Comparison of ENCODE assay signal across 20 cellular contexts in genomic region chr19:34191355-34191962, GRCh38. TPM values are rescaled to one million over a fixed set of nuclear protein-coding genes. Genes with fewer than 3 reads are reported as not detected.
DNase-seq lines count a peak whose midpoint lies in the region; ATAC-seq and TF ChIP-seq lines count a peak whose summit lies in the region.
"Had no signal": no experiment of that assay in that cellular context is flagged by ENCODE, and none has a peak within 500 bp of the region (broad histone marks: within the 10 kb centered on the region; RNA-seq: fewer than 3 reads in every experiment).

No MANE protein-coding gene starts in this region.

- no peak for TF ChIP-seq RAD21 in IMR-90 (IDR thresholded peaks at IDR 0.05; ENCODE audit: low read length)

- H3K36me3 Mint-ChIP-seq in activated T-cell treated with anti-CD3 and anti-CD28 coated beads, Interleukin-2, amount 50 U/mL, for 72 hours (ENCODE audit: insufficient read depth in 2 of 2), result peaks cover 2 to 10% of the 10 kb centered on the region in 2 donors
- H3K36me3 Mint-ChIP-seq in effector memory CD8-positive, alpha-beta T cell (ENCODE audit: insufficient read depth), result peaks cover 49% of the 10 kb centered on the region

- H3K27ac ChIP-seq in IMR-90 (ENCODE audit: insufficient read depth, low read length) (no peak overlapping the region), smooth muscle cell (ENCODE audit: low read depth) (peak overlapping the region; percentile 16)
- H3K27ac ChIP-seq: epithelial cell of prostate, foreskin keratinocyte, parathyroid adenoma, upper lobe of right lung had no signal

- TF ChIP-seq CTCF in IMR-90 (conservative IDR thresholded peaks at IDR 0.05; ENCODE audit: low read depth, low read length), result no peak
- TF ChIP-seq CTCF in smooth muscle cell (IDR thresholded peaks at IDR 0.05; ENCODE audit: borderline replicate concordance, insufficient read depth, poor library complexity, severe bottlenecking), result no peak

- H3K36me3 ChIP-seq in IMR-90 (ENCODE audit: control insufficient read depth, insufficient read depth, low read length), result peaks cover 22% of the 10 kb centered on the region
- H3K36me3 ChIP-seq in smooth muscle cell (ENCODE audit: low read depth), result peaks cover 15% of the 10 kb centered on the region

- H3K27me3 ChIP-seq in IMR-90 (ENCODE audit: control insufficient read depth, insufficient read depth, low read length) (no peaks in the 10 kb centered on the region), smooth muscle cell (ENCODE audit: low read depth) (no peaks in the 10 kb centered on the region)
- H3K27me3 ChIP-seq: foreskin keratinocyte, upper lobe of right lung had no signal

- intact Hi-C loops in IMR-90 (cut with micrococcal nuclease), result no loop called here

- no peak overlapping the region for H3K4me3 ChIP-seq in IMR-90 (ENCODE audit: insufficient read depth, low read depth, low read length)
- no peak overlapping the region for H3K4me3 ChIP-seq in smooth muscle cell
- H3K4me3 ChIP-seq: upper lobe of right lung had no signal

- no peak overlapping the region for H2AK5ac ChIP-seq in IMR-90 (ENCODE audit: low read depth, low read length)

- POLR2A ChIA-PET in IMR-90 (lab: Charles Lee; ENCODE audit: unreplicated experiment), result no interaction called here

- no peak overlapping the region for H2AK9ac ChIP-seq in IMR-90 (replicated peaks; ENCODE audit: low read depth, low read length, poor library complexity)

- H3K4me3 Mint-ChIP-seq in activated T-cell treated with anti-CD3 and anti-CD28 coated beads, Interleukin-2, amount 50 U/mL, for 72 hours, result peak overlapping the region in 1 of 2 donors; percentile 58
- peak overlapping the region in 1 of 2 donors; percentile 49 for H3K4me3 Mint-ChIP-seq in effector memory CD8-positive, alpha-beta T cell
- H3K4me3 Mint-ChIP-seq: activated naive CD8-positive, alpha-beta T cell treated with anti-CD3 and anti-CD28 coated beads, Interleukin-2, amount 10 ng/mL, durations not matched to agents 7 days and 5 days; dendritic cell treated with granulocyte-macrophage colony-stimulating factor and Interleukin-4, amounts not matched to agents 40 ng/mL and 50 ng/mL, for 4 days had no signal

- dilution Hi-C loops in IMR-90 (cut with HindIII; ENCODE audit: low sequenced_read_pairs, unreplicated experiment), result no loop called here

- no peaks in the 10 kb centered on the region for H3K9me3 Mint-ChIP-seq in activated T-cell treated with anti-CD3 and anti-CD28 coated beads, Interleukin-2, amount 50 U/mL, for 72 hours
- no peaks in the 10 kb centered on the region for H3K9me3 Mint-ChIP-seq in effector memory CD8-positive, alpha-beta T cell
- H3K9me3 Mint-ChIP-seq: activated naive CD8-positive, alpha-beta T cell treated with anti-CD3 and anti-CD28 coated beads, Interleukin-2, amount 10 ng/mL, durations not matched to agents 7 days and 5 days; dendritic cell treated with granulocyte-macrophage colony-stimulating factor and Interleukin-4, amounts not matched to agents 40 ng/mL and 50 ng/mL, for 4 days had no signal

- CTCF ChIA-PET in IMR-90 (lab: Yijun Ruan, JAX), result no interaction called here

- H3K79me1 ChIP-seq in IMR-90 (ENCODE audit: low read depth in 1 of 2, low read length in 2 of 2), result peaks cover 12 to 70% of the 10 kb centered on the region in 2 experiments

- H4K20me1 ChIP-seq in IMR-90 (ENCODE audit: insufficient read depth, low read length) (peaks cover 84% of the 10 kb centered on the region), smooth muscle cell (ENCODE audit: low read depth) (peaks cover 100% of the 10 kb centered on the region)

- H4K8ac ChIP-seq in IMR-90 (ENCODE audit: low read depth in 2 of 2, low read length in 2 of 2), result no peak overlapping the region

- no peak for DNase-seq in activated T-cell treated with anti-CD3 and anti-CD28 coated beads, Interleukin-2, amount 50 U/mL, for 72 hours
- DNase-seq in activated T-cell treated with anti-CD3 and anti-CD28 coated beads for 4 hours, result no peak
- no peak for DNase-seq in IMR-90
- DNase-seq in effector memory CD8-positive, alpha-beta T cell, result no peak
- DNase-seq in smooth muscle cell (lab: John Stamatoyannopoulos, UW; ENCODE audit: unreplicated experiment), result no peak
- no peak for DNase-seq in EL
- DNase-seq: activated CD4-positive, alpha-beta T cell treated with anti-CD3 and anti-CD28 coated beads for 1 hour; activated CD8-positive, alpha-beta memory T cell treated with anti-CD3 and anti-CD28 coated beads, Interleukin-2, amount 50 U/mL, for 4 hours; activated naive CD8-positive, alpha-beta T cell treated with anti-CD3 and anti-CD28 coated beads, Interleukin-2, amount 10 ng/mL, durations not matched to agents 7 days and 5 days; foreskin keratinocyte; NCI-H1105 treated with DMSO at 0.1 percent for 48 hours; OCI-M1; SHP77; upper lobe of right lung had no signal

- peak overlapping the region; percentile 95 for H3K27ac Mint-ChIP-seq in activated T-cell treated with anti-CD3 and anti-CD28 coated beads, Interleukin-2, amount 50 U/mL, for 72 hours
- peak overlapping the region; percentile 53 to 82 for H3K27ac Mint-ChIP-seq in effector memory CD8-positive, alpha-beta T cell
- H3K27ac Mint-ChIP-seq: activated naive CD8-positive, alpha-beta T cell treated with anti-CD3 and anti-CD28 coated beads, Interleukin-2, amount 10 ng/mL, durations not matched to agents 7 days and 5 days; dendritic cell treated with granulocyte-macrophage colony-stimulating factor and Interleukin-4, amounts not matched to agents 40 ng/mL and 50 ng/mL, for 4 days had no signal

- H3K79me2 ChIP-seq in smooth muscle cell (ENCODE audit: low read depth), result peaks cover 96% of the 10 kb centered on the region

- peaks cover 8% of the 10 kb centered on the region for H3K4me1 ChIP-seq in IMR-90 (ENCODE audit: control insufficient read depth, insufficient read depth, low read length)
- peaks cover 30% of the 10 kb centered on the region for H3K4me1 ChIP-seq in smooth muscle cell (ENCODE audit: low read depth)

- no peak overlapping the region for H2BK120ac ChIP-seq in IMR-90 (ENCODE audit: low read depth, low read length)

- no peak overlapping the region for H4K5ac ChIP-seq in IMR-90 (ENCODE audit: low read depth, low read length)

- H2AFZ ChIP-seq in IMR-90 (replicated peaks; ENCODE audit: low read length, poor library complexity) (no peak overlapping the region), smooth muscle cell (ENCODE audit: low read depth) (no peak overlapping the region)
- H2AFZ ChIP-seq: parathyroid adenoma had no signal

- no peak overlapping the region for H3K23ac ChIP-seq in IMR-90 (ENCODE audit: low read depth, low read length)

- no peak for TF ChIP-seq POLR2A in IMR-90 (IDR thresholded peaks at IDR 0.05; ENCODE audit: low read depth, low read length)

- H3K4ac ChIP-seq in IMR-90 (ENCODE audit: low read depth, low read length), result no peak overlapping the region

- in situ Hi-C loops in IMR-90 (cut with MboI; ENCODE audit: low sequenced_read_pairs), result no loop called here

- H3K14ac ChIP-seq in IMR-90 (replicated peaks; ENCODE audit: low read depth, low read length), result no peak overlapping the region

- no peak overlapping the region for H3K56ac ChIP-seq in IMR-90 (ENCODE audit: extremely low read depth, insufficient read depth, low read length)

- H3K27me3 Mint-ChIP-seq in activated T-cell treated with anti-CD3 and anti-CD28 coated beads, Interleukin-2, amount 50 U/mL, for 72 hours (ENCODE audit: low read depth), result no peaks in the 10 kb centered on the region
- no peaks in the 10 kb centered on the region for H3K27me3 Mint-ChIP-seq in effector memory CD8-positive, alpha-beta T cell
- H3K27me3 Mint-ChIP-seq: activated naive CD8-positive, alpha-beta T cell treated with anti-CD3 and anti-CD28 coated beads, Interleukin-2, amount 10 ng/mL, durations not matched to agents 7 days and 5 days; dendritic cell treated with granulocyte-macrophage colony-stimulating factor and Interleukin-4, amounts not matched to agents 40 ng/mL and 50 ng/mL, for 4 days had no signal

- peaks cover 12% of the 10 kb centered on the region for H3K9me1 ChIP-seq in IMR-90 (ENCODE audit: insufficient read depth, low read length)

- no peak overlapping the region for H4K91ac ChIP-seq in IMR-90 (ENCODE audit: insufficient read depth, low read depth, low read length)

- no peak overlapping the region for H2BK20ac ChIP-seq in IMR-90 (ENCODE audit: low read depth, low read length)

- H3K18ac ChIP-seq in IMR-90 (ENCODE audit: low read depth, low read length), result no peak overlapping the region

- H3K9me3 ChIP-seq in IMR-90 (ENCODE audit: control insufficient read depth, insufficient read depth, low read length), result no peaks in the 10 kb centered on the region
- no peaks in the 10 kb centered on the region for H3K9me3 ChIP-seq in smooth muscle cell (replicated peaks; ENCODE audit: low read depth)
- H3K9me3 ChIP-seq: upper lobe of right lung had no signal

- no TSS peak for BruUV-seq in IMR-90 (replicated peaks; lab: Mats Ljungman, UMichigan)

- WGBS in IMR-90 (ENCODE audit: extremely low coverage in 2 of 2, insufficient read length in 1 of 2), 2 experiments, result no CpG with 5 or more reads among the region's 3 CpGs
- WGBS in smooth muscle cell (ENCODE audit: low lambda C conversion rate), result 85% methylated on average over 3 of the region's 3 CpGs

- H3F3A ChIP-seq in smooth muscle cell (ENCODE audit: low read depth), result peaks cover 12% of the 10 kb centered on the region

- no peak overlapping the region for H2BK15ac ChIP-seq in IMR-90 (ENCODE audit: low read depth, low read length)

- no peak for ATAC-seq in activated T-cell treated with anti-CD3 and anti-CD28 coated beads, Interleukin-2, amount 50 U/mL, for 72 hours (replicated peaks in 1 of 2)
- ATAC-seq in IMR-90 (ENCODE audit: low read depth), result peak; percentile 53; the same call in 1 of the 2 replicates
- no peak for ATAC-seq in effector memory CD8-positive, alpha-beta T cell (replicated peaks)
- no peak for ATAC-seq in HG03025 (IDR thresholded peaks at IDR 0.05; ENCODE audit: low FRiP score, unreplicated experiment)
- ATAC-seq in HG03520 (IDR thresholded peaks at IDR 0.05; ENCODE audit: unreplicated experiment), result no peak
- ATAC-seq: foreskin keratinocyte, sciatic nerve, upper lobe of right lung had no signal

- H3K4me1 Mint-ChIP-seq in activated T-cell treated with anti-CD3 and anti-CD28 coated beads, Interleukin-2, amount 50 U/mL, for 72 hours (ENCODE audit: low read depth), result peaks cover 50% of the 10 kb centered on the region
- H3K4me1 Mint-ChIP-seq in effector memory CD8-positive, alpha-beta T cell (ENCODE audit: low read depth in 2 of 2), result peaks cover 33 to 61% of the 10 kb centered on the region in 2 donors

- no peak overlapping the region for H3K9ac ChIP-seq in IMR-90 (ENCODE audit: low read depth, low read length)
- no peak overlapping the region for H3K9ac ChIP-seq in smooth muscle cell (ENCODE audit: low read depth)
- H3K9ac ChIP-seq: parathyroid adenoma had no signal

- no peak overlapping the region for H2BK5ac ChIP-seq in IMR-90 (ENCODE audit: low read depth, low read length, poor library complexity, severe bottlenecking)

- no peak overlapping the region for H3K4me2 ChIP-seq in IMR-90 (ENCODE audit: low read depth, low read length)
- H3K4me2 ChIP-seq in smooth muscle cell, result no peak overlapping the region

RNA-seq across cellular contexts. Expression of gene LSM14A, which starts 19.2 kb away (rescaled TPM):
- total RNA-seq in activated T-cell treated with anti-CD3 and anti-CD28 coated beads, Interleukin-2, amount 50 U/mL, for 72 hours, result 100 to 1,000 TPM; 112 to 130 TPM
- total RNA-seq in IMR-90 (2012; rRNA removed), result 44.3 and 49.4 TPM in 2 replicates
- 54.8 and 66.1 TPM in 2 replicates for polyA plus RNA-seq in IMR-90 (2012; rRNA removed)
- polyA plus RNA-seq in IMR-90 (2012; cell fraction: cytosol; rRNA removed), result 94.9 and 113 TPM in 2 replicates
- 45.7 and 47.0 TPM in 2 replicates for polyA plus RNA-seq in IMR-90 (2012; cell fraction: nucleus; rRNA removed; ENCODE audit: low replicate concordance)
- total RNA-seq in smooth muscle cell, result 90.9 and 97.6 TPM in 2 replicates
- 63.0 and 69.9 TPM in 2 replicates for polyA plus RNA-seq in smooth muscle cell
